ENCODE assay signal across 1 cellular context in genomic region chr17:41678907-41679739, GRCh38.
TF ChIP-seq lines count a peak whose summit lies in the region.

No MANE protein-coding gene starts in this region.

TF ChIP-seq in WTC11, 78 proteins besides CTCF, POLR2A, EP300 and RAD21 (continued from another document):
- no peak for TF ChIP-seq ZNF281 (CRISPR knock-in tag; IDR thresholded peaks at IDR 0.05)
